32 cellular contexts compared by ENCODE assay signal in the genomic region with DNA sequence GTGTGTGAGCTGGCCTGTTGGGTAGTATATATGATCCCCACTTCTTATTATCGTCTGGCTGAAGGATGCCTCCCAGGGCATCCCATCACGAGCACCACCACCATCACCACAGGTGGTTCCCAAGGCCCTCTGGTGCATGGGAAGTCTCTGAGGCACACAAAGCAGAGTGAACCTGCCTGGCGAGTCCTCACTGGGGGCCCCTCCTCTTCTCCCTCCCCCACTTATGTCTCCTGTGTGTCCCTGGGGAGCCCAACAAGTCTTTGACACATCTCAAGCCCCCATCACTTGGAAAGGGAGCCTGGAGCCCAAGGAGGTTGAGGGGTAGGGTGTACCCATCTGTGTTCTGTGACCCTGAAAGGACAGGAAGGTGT. TPM values are rescaled to one million over a fixed set of nuclear protein-coding genes. Genes with fewer than 3 reads are reported as not detected.
"Had no signal": no experiment of that assay in that cellular context is flagged by ENCODE, and none has a peak within 500 bp of the region (broad histone marks: within the 10 kb centered on the region; RNA-seq: fewer than 3 reads in every experiment).

No MANE protein-coding gene starts in this region.

- H3K27me3 ChIP-seq: pancreas, vagina had no signal

- DNase-seq: effector CD4-positive, alpha-beta T cell; endodermal cell; foreskin fibroblast; gastrocnemius medialis; left cardiac atrium; left lung; mesenchymal stem cell; mucosa of descending colon; naive B cell; nephron progenitor cell; occipital lobe; stimulated activated CD4-positive, alpha-beta T cell treated with anti-CD3 and anti-CD28 coated beads, Interleukin-4, amount 100 ng/mL, for 4 hours; stimulated activated naive B cell treated with anti-CD40 and anti-IgM and Interleukin-4, amounts not matched to agents 10 μg/mL and 1 μg/mL and 100 μg/mL, for 72 hours; transverse colon had no signal

- ATAC-seq: esophagus mucosa; gastrocnemius medialis; left cardiac atrium; left lung; mucosa of descending colon; pancreas; sciatic nerve; stimulated activated naive B cell treated with anti-CD40 and anti-IgM and Interleukin-4, amounts not matched to agents 10 μg/mL and 1 μg/mL and 100 μg/mL, for 72 hours had no signal

- H3K36me3 ChIP-seq: gastrocnemius medialis, left lung, pancreas, suprapubic skin, transverse colon, vagina had no signal

- H3K4me1 ChIP-seq: gastrocnemius medialis, left lung, pancreas, suprapubic skin, transverse colon, vagina had no signal

- H3K4me3 ChIP-seq: dorsolateral prefrontal cortex, gastrocnemius medialis, left lung, mucosa of descending colon, pancreas, suprapubic skin, transverse colon, vagina had no signal

- H3K27ac ChIP-seq: dorsolateral prefrontal cortex, epithelial cell of prostate, gastrocnemius medialis, left lung, pancreas, suprapubic skin, transverse colon, vagina had no signal

- H3K9me3 ChIP-seq: gastrocnemius medialis, mucosa of descending colon, pancreas, suprapubic skin, transverse colon, vagina had no signal

- H3K36me3 Mint-ChIP-seq: mesothelial cell of epicardium had no signal

- H3K27ac Mint-ChIP-seq: endodermal cell; mesothelial cell of epicardium; nephron progenitor cell; progenitor cell of endocrine pancreas; stimulated activated naive B cell treated with anti-CD40 and anti-IgM and Interleukin-4, amounts not matched to agents 10 μg/mL and 1 μg/mL and 100 μg/mL, for 72 hours; stimulated activated naive CD8-positive, alpha-beta T cell treated with anti-CD3 and anti-CD28 coated beads, Interleukin-15, Interleukin-2, amounts not matched to agents 100 ng/mL and 50 ng/mL, for 24 hours had no signal

- H3K4me1 Mint-ChIP-seq: endodermal cell; mesothelial cell of epicardium; nephron progenitor cell; stimulated activated naive B cell treated with anti-CD40 and anti-IgM and Interleukin-4, amounts not matched to agents 10 μg/mL and 1 μg/mL and 100 μg/mL, for 72 hours had no signal

- H3K4me3 Mint-ChIP-seq: endodermal cell; mesothelial cell of epicardium; naive B cell; nephron progenitor cell; stimulated activated naive B cell treated with anti-CD40 and anti-IgM and Interleukin-4, amounts not matched to agents 10 μg/mL and 1 μg/mL and 100 μg/mL, for 72 hours; stimulated activated naive CD8-positive, alpha-beta T cell treated with anti-CD3 and anti-CD28 coated beads, Interleukin-15, Interleukin-2, amounts not matched to agents 100 ng/mL and 50 ng/mL, for 24 hours had no signal

- FAIRE-seq: colon, pancreas had no signal

RNA-seq across cellular contexts. Expression of a gene that starts 45.5 kb away (rescaled TPM):
- total RNA-seq: cerebellum, dorsolateral prefrontal cortex, endodermal cell, esophagus mucosa, gastrocnemius medialis, glomerular endothelial cell, kidney epithelial cell, left cardiac atrium, left lung, lower leg skin, lung microvascular endothelial cell, mesothelial cell of epicardium, mucosa of descending colon, occipital lobe, pancreas, progenitor cell of endocrine pancreas, sciatic nerve, suprapubic skin, transverse colon, ureter, vagina had no signal
- polyA plus RNA-seq: pancreas, thymus had no signal
